Comparison of ENCODE assay signal across 14 cellular contexts in the genomic region with DNA sequence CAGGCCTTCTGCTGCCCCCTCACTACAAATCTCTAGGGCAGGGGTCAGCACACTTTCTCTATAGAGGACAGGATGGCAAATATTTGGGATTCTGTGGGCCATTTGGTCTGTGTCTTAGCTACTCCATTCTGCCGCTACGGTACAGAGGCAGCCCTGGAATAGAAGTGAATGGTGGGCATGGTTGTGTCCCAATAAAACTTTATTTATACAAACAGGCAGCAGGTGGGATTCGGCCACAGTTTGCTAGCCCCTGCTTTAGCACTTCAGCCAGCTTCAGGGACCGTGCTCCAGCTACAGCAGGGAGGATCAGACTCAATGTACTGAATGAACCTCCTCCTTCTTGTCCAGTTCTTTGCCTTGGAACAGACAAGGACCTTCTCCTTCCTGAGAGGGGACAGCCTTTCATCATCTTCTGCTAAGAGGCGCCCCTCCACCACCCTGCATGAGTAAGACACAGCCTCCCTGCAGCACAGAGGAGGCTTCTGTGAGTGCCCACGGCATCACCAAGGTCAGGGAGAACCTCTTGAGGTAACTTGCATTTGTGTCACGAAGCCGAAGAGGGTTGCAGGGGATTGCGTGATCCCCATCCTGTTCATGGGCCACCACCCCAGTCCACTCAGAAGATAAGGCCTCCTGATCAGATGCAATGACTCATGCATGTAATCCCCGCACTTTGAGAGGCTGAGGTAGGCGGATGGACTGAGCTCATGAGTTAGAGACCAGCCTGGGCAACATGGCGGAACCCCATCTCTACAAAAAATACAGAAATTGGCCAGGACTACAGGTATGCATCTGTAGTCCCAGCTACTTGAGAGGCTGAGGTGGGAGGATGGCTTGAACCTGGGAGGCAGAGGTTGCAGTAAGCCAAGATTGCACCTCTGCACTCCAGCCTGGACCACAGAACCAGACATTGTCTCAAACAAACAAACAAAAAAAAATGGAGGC. TPM values are rescaled to one million over a fixed set of nuclear protein-coding genes. Genes with fewer than 3 reads are reported as not detected.
DNase-seq lines count a peak whose midpoint lies in the region; TF ChIP-seq lines count a peak whose summit lies in the region.
"Had no signal": no experiment of that assay in that cellular context is flagged by ENCODE, and none has a peak within 500 bp of the region (broad histone marks: within the 10 kb centered on the region; RNA-seq: fewer than 3 reads in every experiment).

No MANE protein-coding gene starts in this region.

- H3K36me3 ChIP-seq in GM06990 (ENCODE audit: control insufficient read depth, insufficient read depth, low read length) (peaks cover 29% of the 10 kb centered on the region), duodenal mucosa (ENCODE audit: control insufficient read depth in 1 of 2, insufficient read depth in 2 of 2, low read length in 2 of 2) (peaks cover 55 to 59% of the 10 kb centered on the region in 2 donors), sigmoid colon (peaks cover 8 to 55% (median 38%) of the 10 kb centered on the region in 4 donors)

- in situ Hi-C loops in GM13976 (cut with MboI; ENCODE audit: low sequenced_read_pairs, unreplicated experiment) = no loop called here

- DNase-seq in GM06990 (ENCODE audit: extremely low read depth, insufficient read length) (no peak), NB4 (ENCODE audit: low read depth) (peak; percentile 44), sigmoid colon (no peak), NCI-H82 (lab: John Stamatoyannopoulos, UW) (no peak), NCI-H748 treated with DMSO at 0.1 percent for 48 hours (lab: John Stamatoyannopoulos, UW) (no peak), GM13976 (ENCODE audit: low spot score) (no peak)
- no peak for DNase-seq in effector CD8-positive, alpha-beta T cell (lab: John Stamatoyannopoulos, UW)
- DNase-seq: Calu3, dermis blood vessel endothelial cell, left colon, NCI-H2029, NCI-H524 had no signal

- H3K4me3 ChIP-seq in GM06990 (replicated peaks; ENCODE audit: low read depth, low read length) (peak overlapping the region; percentile 25), NB4 (ENCODE audit: low read depth, low read length) (no peak overlapping the region), duodenal mucosa (ENCODE audit: low read depth in 1 of 2, low read length in 2 of 2) (no peak overlapping the region), sigmoid colon (peak overlapping the region in 1 of 4 donors; percentile 1)

- 92 to 95% methylated on average over 12 of the region's 12 CpGs for WGBS in sigmoid colon, 2 donors

- H3K9ac ChIP-seq in duodenal mucosa (ENCODE audit: low read depth in 1 of 2, low read length in 2 of 2) = peak overlapping the region in 1 of 2 donors; percentile 8

- no peak for TF ChIP-seq EP300 in sigmoid colon (IDR thresholded peaks at IDR 0.05)

- TF ChIP-seq CTCF in GM06990 (IDR thresholded peaks at IDR 0.05; ENCODE audit: insufficient read depth, low read length, poor library complexity, severe bottlenecking) (no peak), NB4 (IDR thresholded peaks at IDR 0.05; ENCODE audit: low read depth, low read length) (no peak), sigmoid colon (IDR thresholded peaks at IDR 0.05) (no peak), GM13976 (IDR thresholded peaks at IDR 0.05; ENCODE audit: borderline replicate concordance, control extremely low read depth, extremely low read depth, insufficient read depth, missing control alignments) (no peak)

- TF ChIP-seq POLR2A in NB4 (IDR thresholded peaks at IDR 0.05; ENCODE audit: extremely low read depth, insufficient read length) (no peak), sigmoid colon (IDR thresholded peaks at IDR 0.05) (no peak)

- H3K4me1 ChIP-seq in duodenal mucosa (ENCODE audit: control insufficient read depth in 1 of 2, insufficient read depth in 2 of 2, low read length in 2 of 2) = peaks cover 37 to 42% of the 10 kb centered on the region in 2 donors
- H3K4me1 ChIP-seq in sigmoid colon = peaks cover 0 to 29% (median 23%) of the 10 kb centered on the region in 4 donors

- peak overlapping the region; percentile 26 for H3K27ac ChIP-seq in duodenal mucosa (ENCODE audit: low read depth, low read length)
- peak overlapping the region; percentile 27 to 37 (median 32) for H3K27ac ChIP-seq in sigmoid colon
- H3K27ac ChIP-seq: HL-60 had no signal

- no peaks in the 10 kb centered on the region for H3K27me3 ChIP-seq in GM06990 (replicated peaks; ENCODE audit: control insufficient read depth, insufficient read depth, low read length)
- no peaks in the 10 kb centered on the region for H3K27me3 ChIP-seq in duodenal mucosa (ENCODE audit: control insufficient read depth in 1 of 2, insufficient read depth in 2 of 2, low read length in 2 of 2)
- no peaks in the 10 kb centered on the region for H3K27me3 ChIP-seq in sigmoid colon

- intact Hi-C loops in sigmoid colon (cut with DNase I) = no loop called here

- H3K9me3 ChIP-seq in duodenal mucosa (ENCODE audit: control insufficient read depth in 1 of 2, low read length in 2 of 2) (no peaks in the 10 kb centered on the region), sigmoid colon (no peaks in the 10 kb centered on the region)

RNA-seq across cellular contexts. Expression of a gene that starts 4.6 kb away (rescaled TPM):
- total RNA-seq in sigmoid colon = 10 to 100 TPM; 13.7 to 25.4 (median 21.9) TPM
- 10 to 100 TPM; 37.8 to 70.3 (median 40.6) TPM for polyA plus RNA-seq in sigmoid colon

RNA-seq across cellular contexts. Expression of a gene that starts 45.2 kb away (rescaled TPM):
- total RNA-seq in sigmoid colon = 10 to 100 TPM; 18.3 to 43.8 (median 29.2) TPM
- polyA plus RNA-seq in sigmoid colon = 10 to 100 TPM; 18.0 to 63.1 (median 20.4) TPM

RNA-seq across cellular contexts. Expression of a gene that starts 54.1 kb away (rescaled TPM):
- 10 to 100 TPM; 38.7 to 45.7 (median 39.1) TPM for total RNA-seq in sigmoid colon
- polyA plus RNA-seq in sigmoid colon = 10 to 100 TPM; 20.8 to 21.4 (median 21.0) TPM
